Comparison of ENCODE assay signal across 8 cellular contexts in genomic region chr19:17496337-17496997, GRCh38. TPM values are rescaled to one million over a fixed set of nuclear protein-coding genes. Genes with fewer than 3 reads are reported as not detected.
A peak's percentile ranks its signal among the peaks of the same experiment; 100 is the strongest.
DNase-seq lines count a peak whose midpoint lies in the region; TF ChIP-seq lines count a peak whose summit lies in the region.

No MANE protein-coding gene starts in this region.

- 47 to 57% methylated on average over 11 to 13 of the region's 14 CpGs for WGBS in tibial nerve, 2 donors

- H3K4me2 ChIP-seq in PC-9, result no peak overlapping the region
- no peak overlapping the region for H3K4me2 ChIP-seq in fibroblast of lung (ENCODE audit: extremely low read depth, insufficient read depth, low read length)

- intact Hi-C loops in PC-9 (cut with micrococcal nuclease; ENCODE audit: unreplicated experiment), result no loop called here

- peaks cover 55% of the 10 kb centered on the region for H4K20me1 ChIP-seq in PC-9 (ENCODE audit: insufficient read depth)
- no peaks in the 10 kb centered on the region for H4K20me1 ChIP-seq in fibroblast of lung (ENCODE audit: control insufficient read depth, extremely low read depth, insufficient read depth, low read length)

- CTCF ChIA-PET in PC-9 (lab: Charles Lee), result interaction anchor here (0.6 to 1.9 kb wide), 5 partner anchors 23 to 278 kb away, joined by 4 to 7 read pairs (median 7); no protein-coding TSS in a partner anchor

- no peak for TF ChIP-seq POLR2A in tibial nerve (IDR thresholded peaks at IDR 0.05)

- H3K27ac ChIP-seq in PC-9 (no peak overlapping the region), fibroblast of lung (ENCODE audit: insufficient read depth, low read length) (no peak overlapping the region), tibial nerve (peak overlapping the region in 3 of 4 donors; percentile 21 to 55 (median 37))

- H3K9ac ChIP-seq in fibroblast of lung (ENCODE audit: insufficient read depth, low read length), result no peak overlapping the region

- no peak for TF ChIP-seq EP300 in tibial nerve (IDR thresholded peaks at IDR 0.05)

- no peaks in the 10 kb centered on the region for H3K9me2 ChIP-seq in PC-9 (ENCODE audit: insufficient read depth)

- H2AFZ ChIP-seq in PC-9 (no peak overlapping the region), fibroblast of lung (ENCODE audit: low read length) (no peak overlapping the region)

- no peaks in the 10 kb centered on the region for H3K4me1 ChIP-seq in PC-9 (replicated peaks; ENCODE audit: insufficient read depth)
- peaks cover 8% of the 10 kb centered on the region for H3K4me1 ChIP-seq in fibroblast of lung (ENCODE audit: control insufficient read depth, extremely low read depth, insufficient read depth, low read length)
- peaks cover 0 to 56% (median 13%) of the 10 kb centered on the region in 4 donors for H3K4me1 ChIP-seq in tibial nerve

- no TSS peak for BruUV-seq in PC-9 (replicated peaks; lab: Mats Ljungman, UMichigan)

- H3K9me3 ChIP-seq in PC-9 (ENCODE audit: insufficient read depth, low read depth), result no peaks in the 10 kb centered on the region
- H3K9me3 ChIP-seq in fibroblast of lung (ENCODE audit: control insufficient read depth, insufficient read depth, low read depth, low read length), result no peaks in the 10 kb centered on the region
- no peaks in the 10 kb centered on the region for H3K9me3 ChIP-seq in tibial nerve

- H3K4me3 ChIP-seq in PC-9 (no peak overlapping the region), fibroblast of lung (replicated peaks in 1 of 4; ENCODE audit: control extremely low read depth in 1 of 4, insufficient read depth in 1 of 4, low read depth in 3 of 4, low read length in 4 of 4) (no peak overlapping the region), tibial nerve (no peak overlapping the region)

- H3K36me3 ChIP-seq in PC-9 (ENCODE audit: low read depth) (no peaks in the 10 kb centered on the region; the same call in 1 of the 2 replicates), fibroblast of lung (ENCODE audit: control insufficient read depth, insufficient read depth, low read length) (peaks cover 8% of the 10 kb centered on the region), tibial nerve (peaks cover 0 to 28% (median 2%) of the 10 kb centered on the region in 3 donors)

- peaks cover 62% of the 10 kb centered on the region; the same call in 1 of the 2 replicates for H3F3A ChIP-seq in PC-9 (ENCODE audit: insufficient read depth, low read depth)

- DNase-seq in NCI-H2227 (lab: John Stamatoyannopoulos, UW; ENCODE audit: unreplicated experiment), result peak; percentile 19
- DNase-seq in NCI-H2227 treated with DMSO at 0.1 percent for 48 hours (lab: John Stamatoyannopoulos, UW), result no peak
- DNase-seq in HPDE6-E6E7 (ENCODE audit: extremely low spot score), result peak; percentile 62
- DNase-seq in PC-9, result peak; percentile 63 to 70
- DNase-seq in activated T-cell treated with anti-CD3 and anti-CD28 coated beads for 24 hours (ENCODE audit: low read depth), result peak; percentile 68
- peak; percentile 49 to 61 for DNase-seq in fibroblast of lung (ENCODE audit: low read depth in 2 of 2)
- DNase-seq in nucleus accumbens (lab: John Stamatoyannopoulos, UW), result peak in 35 of 56 donors; percentile 8 to 70 (median 24)
- DNase-seq in tibial nerve (ENCODE audit: low spot score in 2 of 2), result peak in 1 of 2 donors; percentile 52

- H3K27me3 ChIP-seq in PC-9 (ENCODE audit: insufficient read depth, low read depth) (no peaks in the 10 kb centered on the region), fibroblast of lung (ENCODE audit: control insufficient read depth, insufficient read depth, low read length) (no peaks in the 10 kb centered on the region), tibial nerve (no peaks in the 10 kb centered on the region)

- peak; percentile 96 for TF ChIP-seq CTCF in PC-9 (conservative IDR thresholded peaks at IDR 0.05)
- TF ChIP-seq CTCF in fibroblast of lung (conservative IDR thresholded peaks at IDR 0.05 in 1 of 2, IDR thresholded peaks at IDR 0.05 in 1 of 2; ENCODE audit: low read depth in 1 of 2, low read length in 2 of 2), result peak; percentile 75 to 89
- peak; percentile 83 to 88 (median 84) for TF ChIP-seq CTCF in tibial nerve (IDR thresholded peaks at IDR 0.05)

- POLR2A ChIA-PET in PC-9 (lab: Charles Lee; ENCODE audit: unreplicated experiment), result no interaction called here

- H3K79me2 ChIP-seq in PC-9 (ENCODE audit: low read depth) (0 out of 2 replicates have a peak, but pooled peaks cover 4% of the 10 kb centered on the region), fibroblast of lung (ENCODE audit: control insufficient read depth, insufficient read depth, low read length) (no peaks in the 10 kb centered on the region)

RNA-seq across cellular contexts. Expression of gene PGLS, which starts 15.0 kb away (rescaled TPM):
- total RNA-seq in PC-9 (2021), result 175 and 290 TPM in 2 replicates
- total RNA-seq in fibroblast of lung, result 52.8 and 67.3 TPM in 2 replicates
- polyA plus RNA-seq in fibroblast of lung, result 24.0 and 25.9 TPM in 2 replicates
- polyA plus RNA-seq in fibroblast of lung (2012), result 67.1 and 83.6 TPM in 2 replicates
- polyA minus RNA-seq in fibroblast of lung (ENCODE audit: low replicate concordance), result 113 and 148 TPM in 2 replicates
- 10 to 100 TPM; 82.2 to 96.7 (median 92.2) TPM for total RNA-seq in tibial nerve

RNA-seq across cellular contexts. Expression of gene SLC27A1, which starts 26.1 kb away (rescaled TPM):
- total RNA-seq in PC-9 (2021), result 30.8 and 40.2 TPM in 2 replicates
- 20.0 and 25.3 TPM in 2 replicates for total RNA-seq in fibroblast of lung
- 3.6 and 4.0 TPM in 2 replicates for polyA plus RNA-seq in fibroblast of lung
- polyA plus RNA-seq in fibroblast of lung (2012), result 6.6 and 7.6 TPM in 2 replicates
- 5.1 and 11.1 TPM in 2 replicates for polyA minus RNA-seq in fibroblast of lung (ENCODE audit: low replicate concordance)
- 10 to 100 TPM; 30.6 to 69.3 (median 55.9) TPM for total RNA-seq in tibial nerve

RNA-seq across cellular contexts. Expression of gene NXNL1, which starts 35.7 kb away (rescaled TPM):
- not detected in 2 replicates for total RNA-seq in PC-9 (2021)
- not detected in 2 replicates for total RNA-seq in fibroblast of lung
- polyA plus RNA-seq in fibroblast of lung, result not detected in 2 replicates
- polyA plus RNA-seq in fibroblast of lung (2012), result not detected in 2 replicates
- polyA minus RNA-seq in fibroblast of lung (ENCODE audit: low replicate concordance), result not detected in 2 replicates
- total RNA-seq in tibial nerve, result under 1 TPM in 1 of 4 donors, not detected in 3; 0.44 TPM

RNA-seq across cellular contexts. Expression of gene TMEM221, which starts 48.0 kb away (rescaled TPM):
- total RNA-seq in PC-9 (2021), result 2.0 and 3.9 TPM in 2 replicates
- total RNA-seq in fibroblast of lung, result under 0.01 and 0.17 TPM in 2 replicates
- not detected in 2 replicates for polyA plus RNA-seq in fibroblast of lung
- 0.17 TPM in 1 of 2 replicates, not detected in the other for polyA plus RNA-seq in fibroblast of lung (2012)
- polyA minus RNA-seq in fibroblast of lung (ENCODE audit: low replicate concordance), result not detected in 2 replicates
- 1 to 10 TPM in 1 of 4 donors, under 1 TPM in 2, not detected in 1; 0.21 to 2.0 (median 0.30) TPM for total RNA-seq in tibial nerve

RNA-seq across cellular contexts. Expression of gene COLGALT1, which starts 59.0 kb away (rescaled TPM):
- total RNA-seq in PC-9 (2021), result 82.9 and 88.8 TPM in 2 replicates
- 58.6 and 96.9 TPM in 2 replicates for total RNA-seq in fibroblast of lung
- polyA plus RNA-seq in fibroblast of lung, result 103 and 108 TPM in 2 replicates
- polyA plus RNA-seq in fibroblast of lung (2012), result 85.8 and 96.0 TPM in 2 replicates
- 240 and 274 TPM in 2 replicates for polyA minus RNA-seq in fibroblast of lung (ENCODE audit: low replicate concordance)
- 100 to 1,000 TPM in 1 of 4 donors, 10 to 100 TPM in 3; 74.5 to 141 (median 88.2) TPM for total RNA-seq in tibial nerve

Comparison
In these comparisons a context has a peak if more than half of its experiments do, and no peak if none do; other contexts are left out.
1. H3K27ac ChIP-seq: peak in tibial nerve (3 of 4); none in PC-9 (single experiment) and fibroblast of lung (single experiment).
2. Peak in every context shown above with its lines, with median percentiles within 50 percentile points of each other: CTCF ChIP-seq.